Comparison of ENCODE assay signal across 24 cellular contexts in the genomic region with DNA sequence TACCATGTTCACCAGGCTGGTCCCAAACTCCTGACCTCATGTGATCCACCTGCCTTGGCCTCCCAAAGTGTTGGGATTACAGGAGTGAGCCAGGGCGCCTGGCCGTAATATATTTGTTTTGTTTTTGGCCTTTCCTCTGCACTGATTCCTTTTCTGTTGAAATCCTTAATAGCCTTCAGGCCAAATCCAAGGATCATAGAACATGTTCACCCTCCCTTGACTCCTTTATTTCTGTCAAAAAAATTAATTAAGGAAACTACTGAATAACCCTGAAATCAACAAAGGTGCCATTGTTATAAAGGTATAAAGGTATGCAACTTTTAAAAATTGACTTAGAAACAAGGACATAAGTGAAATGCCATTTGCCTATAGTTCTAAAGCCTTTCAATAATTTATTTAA.
"Had no signal": no experiment of that assay in that cellular context is flagged by ENCODE, and none has a peak within 500 bp of the region (broad histone marks: within the 10 kb centered on the region; RNA-seq: fewer than 3 reads in every experiment).

No MANE protein-coding gene starts in this region.

- H3K4me1 ChIP-seq: ascending aorta had no signal

- H3K9me3 Mint-ChIP-seq: mesothelial cell of epicardium had no signal

- H3K4me3 Mint-ChIP-seq: activated CD8-positive, alpha-beta T cell treated with anti-CD3 and anti-CD28 coated beads, Interleukin-2, amount 10 ng/mL, durations not matched to agents 7 days and 5 days; mesothelial cell of epicardium; nephron progenitor cell had no signal

- FAIRE-seq: urothelium cell line had no signal

- H3K9me3 ChIP-seq: ascending aorta, tibial artery had no signal

- H3K36me3 ChIP-seq: ascending aorta, tibial artery had no signal

- ATAC-seq: activated CD8-positive, alpha-beta T cell treated with anti-CD3 and anti-CD28 coated beads, Interleukin-2, amount 10 ng/mL, durations not matched to agents 7 days and 5 days; left lobe of liver; right cardiac atrium; stimulated activated naive CD8-positive, alpha-beta T cell treated with anti-CD3 and anti-CD28 coated beads, Interleukin-15, Interleukin-2, amounts not matched to agents 100 U/mL and 50 U/mL, for 24 hours had no signal

- H3K4me3 ChIP-seq: ascending aorta, lung, tibial artery had no signal

- H3K27ac Mint-ChIP-seq: activated CD8-positive, alpha-beta T cell treated with anti-CD3 and anti-CD28 coated beads, Interleukin-2, amount 10 ng/mL, durations not matched to agents 7 days and 5 days; nephron progenitor cell had no signal

- DNase-seq: activated CD4-positive, alpha-beta T cell treated with anti-CD3 and anti-CD28 coated beads, Interleukin-2, amount 10 ng/mL, durations not matched to agents 7 days and 5 days; activated CD4-positive, CD25-positive, alpha-beta regulatory T cell; activated CD8-positive, alpha-beta memory T cell treated with anti-CD3 and anti-CD28 coated beads, Interleukin-2, amount 50 U/mL, for 4 hours; activated CD8-positive, alpha-beta T cell treated with anti-CD3 and anti-CD28 coated beads, Interleukin-2, amount 10 ng/mL, durations not matched to agents 7 days and 5 days; activated gamma-delta T cell treated with Interleukin-2 at 50 U/mL for 16 hours; activated T-cell treated with anti-CD3 and anti-CD28 coated beads, Interleukin-2, amount 50 U/mL, for 48 hours; effector CD4-positive, alpha-beta T cell; foreskin fibroblast; hypothalamus; islet precursor cell; nephron progenitor cell; nucleus accumbens; posterior cingulate gyrus; right cardiac atrium; stimulated activated CD4-positive, alpha-beta T cell treated with anti-CD3 and anti-CD28 coated beads, Interleukin-2, amount 100 ng/mL, for 24 hours; stimulated activated naive CD8-positive, alpha-beta T cell treated with anti-CD3 and anti-CD28 coated beads, Interleukin-15, Interleukin-2, amounts not matched to agents 100 U/mL and 50 U/mL, for 24 hours; substantia nigra; T-helper 9 cell; tibial artery had no signal

- H3K27me3 ChIP-seq: ascending aorta had no signal

- H3K36me3 Mint-ChIP-seq: mesothelial cell of epicardium had no signal

- H3K27ac ChIP-seq: ascending aorta, tibial artery had no signal
